ENCODE assay signal across 31 cellular contexts in genomic region chr19:51005248-51005647, GRCh38. TPM values are rescaled to one million over a fixed set of nuclear protein-coding genes. Genes with fewer than 3 reads are reported as not detected.
"Had no signal": no experiment of that assay in that cellular context is flagged by ENCODE, and none has a peak within 500 bp of the region (broad histone marks: within the 10 kb centered on the region; RNA-seq: fewer than 3 reads in every experiment).

No MANE protein-coding gene starts in this region.

- ATAC-seq: stimulated activated effector memory CD8-positive, alpha-beta T cell treated with anti-CD3 and anti-CD28 coated beads, Interleukin-12 subunit alpha, Interleukin-12 subunit beta, amount 100 ng/mL, for 72 hours; stimulated activated memory B cell treated with anti-CD40 and anti-IgM and Interleukin-4, amounts not matched to agents 10 μg/mL and 1 μg/mL and 100 μg/mL, for 72 hours; stimulated activated naive B cell treated with anti-CD40 and anti-IgM and Interleukin-4, amounts not matched to agents 10 μg/mL and 1 μg/mL and 100 μg/mL, for 72 hours; stimulated activated naive CD8-positive, alpha-beta T cell treated with anti-CD3 and anti-CD28 coated beads, Interleukin-15, amount 100 ng/mL, for 72 hours; stimulated activated naive CD8-positive, alpha-beta T cell treated with anti-CD3 and anti-CD28 coated beads, Interleukin-15, Interleukin-2, amounts not matched to agents 100 U/mL and 50 U/mL, for 24 hours; upper lobe of right lung had no signal

- H3K27me3 ChIP-seq: testis, vagina had no signal

- H3K4me3 ChIP-seq: stomach, suprapubic skin, testis, thoracic aorta, thyroid gland, tibial artery, tibial nerve, transverse colon, upper lobe of left lung, upper lobe of right lung, uterus, vagina had no signal

- DNase-seq: stimulated activated CD4-positive, alpha-beta T cell treated with anti-CD3 and anti-CD28 coated beads, Interleukin-2, amount 100 ng/mL, for 48 hours; stimulated activated CD4-positive, alpha-beta T cell treated with anti-CD3 and anti-CD28 coated beads, Interleukin-4, amount 100 ng/mL, for 1 hour; stimulated activated CD4-positive, alpha-beta T cell treated with anti-CD3 and anti-CD28 coated beads, Interleukin-4, amount 100 ng/mL, for 24 hours; stimulated activated CD4-positive, alpha-beta T cell treated with anti-CD3 and anti-CD28 coated beads, Interleukin-4, amount 100 ng/mL, for 4 hours; stimulated activated CD8-positive, alpha-beta memory T cell treated with anti-CD3 and anti-CD28 coated beads, Interleukin-4, amount 100 ng/mL, for 48 hours; stimulated activated naive B cell treated with anti-CD40 and anti-IgM and Interleukin-4, amounts not matched to agents 10 μg/mL and 1 μg/mL and 100 μg/mL, for 72 hours; stimulated activated naive CD4-positive, alpha-beta T cell; stimulated activated naive CD4-positive, alpha-beta T cell treated with Interleukin-2 at 50 U/mL for 16 hours; stimulated activated naive CD8-positive, alpha-beta T cell treated with anti-CD3 and anti-CD28 coated beads, Interleukin-15, amount 100 ng/mL, for 72 hours; stimulated activated naive CD8-positive, alpha-beta T cell treated with anti-CD3 and anti-CD28 coated beads, Interleukin-15, Interleukin-2, amounts not matched to agents 100 U/mL and 50 U/mL, for 24 hours; stomach; substantia nigra; testis; tibial artery; transverse colon; trophoblast cell; upper lobe of left lung; upper lobe of right lung; uterus had no signal

- H3K36me3 ChIP-seq: stomach, suprapubic skin, thoracic aorta, thyroid gland, tibial artery, tibial nerve, transverse colon, upper lobe of left lung, upper lobe of right lung, uterus, vagina had no signal

- H3K27ac ChIP-seq: stomach, suprapubic skin, testis, thoracic aorta, thyroid gland, tibial artery, tibial nerve, transverse colon, upper lobe of left lung, upper lobe of right lung, uterus, vagina had no signal

- H3K9me3 ChIP-seq: suprapubic skin, testis, thoracic aorta, thyroid gland, tibial artery, transverse colon, upper lobe of left lung, upper lobe of right lung, uterus, vagina had no signal

- FAIRE-seq: urothelium cell line had no signal

- H3K4me1 ChIP-seq: testis, thyroid gland, tibial nerve, transverse colon, upper lobe of right lung, uterus had no signal

RNA-seq across cellular contexts. Expression of gene KLK8, which starts 3.8 kb away (rescaled TPM):
- total RNA-seq: stomach, subcutaneous adipose tissue, temporal lobe, thoracic aorta, transverse colon, upper lobe of left lung, upper lobe of right lung, ureter, urinary bladder had no signal
- polyA plus RNA-seq: urinary bladder had no signal

RNA-seq across cellular contexts. Expression of gene KLK10, which starts 14.3 kb away (rescaled TPM):
- total RNA-seq: temporal lobe, thoracic aorta, urinary bladder had no signal

RNA-seq across cellular contexts. Expression of gene KLK11, which starts 21.2 kb away (rescaled TPM):
- total RNA-seq: subcutaneous adipose tissue, temporal lobe, urinary bladder had no signal

RNA-seq across cellular contexts. Expression of gene KLK7, which starts 21.5 kb away (rescaled TPM):
- total RNA-seq: stomach, temporal lobe, thoracic aorta, transverse colon, ureter had no signal

RNA-seq across cellular contexts. Expression of gene KLK12, which starts 29.6 kb away (rescaled TPM):
- total RNA-seq: stomach, subcutaneous adipose tissue, temporal lobe, thoracic aorta, thyroid gland, tibial nerve, upper lobe of right lung, ureter, urinary bladder, uterus had no signal
- polyA plus RNA-seq: urinary bladder had no signal
